1 cellular context compared by ENCODE assay signal in genomic region chr3:125317761-125318496, GRCh38.
TF ChIP-seq lines count a peak whose summit lies in the region.

No MANE protein-coding gene starts in this region.

TF ChIP-seq in SK-N-SH, 30 proteins besides CTCF, POLR2A, EP300 and RAD21 (continued from another document):
- no peak for TF ChIP-seq USF1 (IDR thresholded peaks at IDR 0.05; ENCODE audit: borderline replicate concordance, low read depth)
